Comparison of ENCODE assay signal across 1 cellular context in the genomic region with DNA sequence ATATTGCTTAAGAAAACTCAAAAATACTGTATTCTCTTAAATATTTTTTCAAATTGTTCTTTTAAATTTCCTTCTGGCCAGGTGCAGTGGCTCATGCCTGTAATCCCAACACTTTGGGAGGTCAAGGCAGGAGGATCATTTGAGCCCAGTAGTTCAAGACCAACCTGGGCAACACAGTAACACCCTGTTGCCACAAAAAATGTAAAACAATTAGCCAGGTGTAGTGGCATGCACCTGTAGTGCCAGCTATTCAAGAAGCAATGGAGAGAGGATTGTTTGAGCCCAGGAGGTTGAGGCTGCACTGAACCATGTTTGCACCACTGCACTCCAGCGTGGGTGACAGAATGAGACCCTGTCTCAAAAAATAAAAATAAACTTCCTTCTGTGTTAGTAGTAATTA.
TF ChIP-seq lines count a peak whose summit lies in the region.

No MANE protein-coding gene starts in this region.

TF ChIP-seq in GM23338, 12 proteins besides CTCF, POLR2A, EP300 and RAD21 (continued from another document):
- TF ChIP-seq, protein P1, sequence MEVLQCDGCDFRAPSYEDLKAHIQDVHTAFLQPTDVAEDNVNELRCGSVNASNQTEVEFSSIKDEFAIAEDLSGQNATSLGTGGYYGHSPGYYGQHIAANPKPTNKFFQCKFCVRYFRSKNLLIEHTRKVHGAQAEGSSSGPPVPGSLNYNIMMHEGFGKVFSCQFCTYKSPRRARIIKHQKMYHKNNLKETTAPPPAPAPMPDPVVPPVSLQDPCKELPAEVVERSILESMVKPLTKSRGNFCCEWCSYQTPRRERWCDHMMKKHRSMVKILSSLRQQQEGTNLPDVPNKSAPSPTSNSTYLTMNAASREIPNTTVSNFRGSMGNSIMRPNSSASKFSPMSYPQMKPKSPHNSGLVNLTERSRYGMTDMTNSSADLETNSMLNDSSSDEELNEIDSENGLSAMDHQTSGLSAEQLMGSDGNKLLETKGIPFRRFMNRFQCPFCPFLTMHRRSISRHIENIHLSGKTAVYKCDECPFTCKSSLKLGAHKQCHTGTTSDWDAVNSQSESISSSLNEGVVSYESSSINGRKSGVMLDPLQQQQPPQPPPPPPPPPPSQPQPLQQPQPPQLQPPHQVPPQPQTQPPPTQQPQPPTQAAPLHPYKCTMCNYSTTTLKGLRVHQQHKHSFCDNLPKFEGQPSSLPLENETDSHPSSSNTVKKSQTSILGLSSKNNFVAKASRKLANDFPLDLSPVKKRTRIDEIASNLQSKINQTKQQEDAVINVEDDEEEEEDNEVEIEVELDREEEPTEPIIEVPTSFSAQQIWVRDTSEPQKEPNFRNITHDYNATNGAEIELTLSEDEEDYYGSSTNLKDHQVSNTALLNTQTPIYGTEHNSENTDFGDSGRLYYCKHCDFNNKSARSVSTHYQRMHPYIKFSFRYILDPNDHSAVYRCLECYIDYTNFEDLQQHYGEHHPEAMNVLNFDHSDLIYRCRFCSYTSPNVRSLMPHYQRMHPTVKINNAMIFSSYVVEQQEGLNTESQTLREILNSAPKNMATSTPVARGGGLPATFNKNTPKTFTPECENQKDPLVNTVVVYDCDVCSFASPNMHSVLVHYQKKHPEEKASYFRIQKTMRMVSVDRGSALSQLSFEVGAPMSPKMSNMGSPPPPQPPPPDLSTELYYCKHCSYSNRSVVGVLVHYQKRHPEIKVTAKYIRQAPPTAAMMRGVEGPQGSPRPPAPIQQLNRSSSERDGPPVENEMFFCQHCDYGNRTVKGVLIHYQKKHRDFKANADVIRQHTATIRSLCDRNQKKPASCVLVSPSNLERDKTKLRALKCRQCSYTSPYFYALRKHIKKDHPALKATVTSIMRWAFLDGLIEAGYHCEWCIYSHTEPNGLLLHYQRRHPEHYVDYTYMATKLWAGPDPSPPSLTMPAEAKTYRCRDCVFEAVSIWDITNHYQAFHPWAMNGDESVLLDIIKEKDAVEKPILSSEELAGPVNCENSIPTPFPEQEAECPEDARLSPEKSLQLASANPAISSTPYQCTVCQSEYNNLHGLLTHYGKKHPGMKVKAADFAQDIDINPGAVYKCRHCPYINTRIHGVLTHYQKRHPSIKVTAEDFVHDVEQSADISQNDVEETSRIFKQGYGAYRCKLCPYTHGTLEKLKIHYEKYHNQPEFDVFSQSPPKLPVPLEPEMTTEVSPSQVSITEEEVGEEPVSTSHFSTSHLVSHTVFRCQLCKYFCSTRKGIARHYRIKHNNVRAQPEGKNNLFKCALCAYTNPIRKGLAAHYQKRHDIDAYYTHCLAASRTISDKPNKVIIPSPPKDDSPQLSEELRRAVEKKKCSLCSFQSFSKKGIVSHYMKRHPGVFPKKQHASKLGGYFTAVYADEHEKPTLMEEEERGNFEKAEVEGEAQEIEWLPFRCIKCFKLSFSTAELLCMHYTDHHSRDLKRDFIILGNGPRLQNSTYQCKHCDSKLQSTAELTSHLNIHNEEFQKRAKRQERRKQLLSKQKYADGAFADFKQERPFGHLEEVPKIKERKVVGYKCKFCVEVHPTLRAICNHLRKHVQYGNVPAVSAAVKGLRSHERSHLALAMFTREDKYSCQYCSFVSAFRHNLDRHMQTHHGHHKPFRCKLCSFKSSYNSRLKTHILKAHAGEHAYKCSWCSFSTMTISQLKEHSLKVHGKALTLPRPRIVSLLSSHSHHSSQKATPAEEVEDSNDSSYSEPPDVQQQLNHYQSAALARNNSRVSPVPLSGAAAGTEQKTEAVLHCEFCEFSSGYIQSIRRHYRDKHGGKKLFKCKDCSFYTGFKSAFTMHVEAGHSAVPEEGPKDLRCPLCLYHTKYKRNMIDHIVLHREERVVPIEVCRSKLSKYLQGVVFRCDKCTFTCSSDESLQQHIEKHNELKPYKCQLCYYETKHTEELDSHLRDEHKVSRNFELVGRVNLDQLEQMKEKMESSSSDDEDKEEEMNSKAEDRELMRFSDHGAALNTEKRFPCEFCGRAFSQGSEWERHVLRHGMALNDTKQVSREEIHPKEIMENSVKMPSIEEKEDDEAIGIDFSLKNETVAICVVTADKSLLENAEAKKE (CRISPR knock-in tag; IDR thresholded peaks at IDR 0.05): no peak
- TF ChIP-seq, protein P2, sequence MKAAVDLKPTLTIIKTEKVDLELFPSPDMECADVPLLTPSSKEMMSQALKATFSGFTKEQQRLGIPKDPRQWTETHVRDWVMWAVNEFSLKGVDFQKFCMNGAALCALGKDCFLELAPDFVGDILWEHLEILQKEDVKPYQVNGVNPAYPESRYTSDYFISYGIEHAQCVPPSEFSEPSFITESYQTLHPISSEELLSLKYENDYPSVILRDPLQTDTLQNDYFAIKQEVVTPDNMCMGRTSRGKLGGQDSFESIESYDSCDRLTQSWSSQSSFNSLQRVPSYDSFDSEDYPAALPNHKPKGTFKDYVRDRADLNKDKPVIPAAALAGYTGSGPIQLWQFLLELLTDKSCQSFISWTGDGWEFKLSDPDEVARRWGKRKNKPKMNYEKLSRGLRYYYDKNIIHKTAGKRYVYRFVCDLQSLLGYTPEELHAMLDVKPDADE (IDR thresholded peaks at IDR 0.05): no peak
- TF ChIP-seq JUNB (IDR thresholded peaks at IDR 0.05; ENCODE audit: unreplicated experiment): no peak
- TF ChIP-seq ZNF331 (CRISPR knock-in tag; IDR thresholded peaks at IDR 0.05; ENCODE audit: low read depth): no peak
- no peak for TF ChIP-seq EZH2 (IDR thresholded peaks at IDR 0.05; ENCODE audit: low read depth, unreplicated experiment)
TF ChIP-seq in GM23338: peak in this region for 0.
